In the genomic region with DNA sequence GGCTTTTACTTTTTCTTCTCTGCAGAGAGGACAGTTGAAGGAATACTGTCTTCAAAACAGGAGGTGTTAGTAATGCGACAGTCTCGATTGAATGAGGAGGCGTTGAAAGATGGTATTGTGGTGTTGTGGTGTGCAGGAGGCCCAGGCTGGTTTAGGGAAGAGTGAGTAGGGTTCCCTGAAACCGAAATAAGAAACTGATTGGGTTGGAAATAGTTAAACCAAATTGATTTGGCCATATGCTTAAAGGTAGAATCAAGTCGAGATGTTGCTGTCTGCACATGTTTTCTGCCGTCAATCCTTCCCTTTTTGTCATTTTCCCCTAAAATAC, we compare ENCODE assay signal across 8 cellular contexts. TPM values are rescaled to one million over a fixed set of nuclear protein-coding genes. Genes with fewer than 3 reads are reported as not detected.
A peak's percentile ranks its signal among the peaks of the same experiment; 100 is the strongest.
DNase-seq lines count a peak whose midpoint lies in the region; ATAC-seq and TF ChIP-seq lines count a peak whose summit lies in the region.

No MANE protein-coding gene starts in this region.

- peaks cover 25% of the 10 kb centered on the region for H3F3A ChIP-seq in neural progenitor cell (ENCODE audit: low read depth)

- no peak overlapping the region for H3K27ac Mint-ChIP-seq in neural progenitor cell

- no peaks in the 10 kb centered on the region for H3K36me3 ChIP-seq in A673 (ENCODE audit: insufficient read depth, low read length, poor library complexity, severe bottlenecking)
- peaks cover 9% of the 10 kb centered on the region; the same call in 1 of the 2 replicates for H3K36me3 ChIP-seq in SK-N-MC (ENCODE audit: insufficient read depth, low read length)
- H3K36me3 ChIP-seq in ectodermal cell (ENCODE audit: control insufficient read depth, insufficient read depth, low read length), result no peaks in the 10 kb centered on the region
- no peaks in the 10 kb centered on the region for H3K36me3 ChIP-seq in neural progenitor cell

- 12% methylated on average over 6 of the region's 6 CpGs for WGBS in ectodermal cell, 2 experiments

- H3K9ac ChIP-seq in SK-N-MC (ENCODE audit: insufficient read length) (peak overlapping the region; percentile 99), neural progenitor cell (peak overlapping the region; percentile 53)

- H3K4me3 ChIP-seq in A673 (ENCODE audit: low read depth, low read length, poor library complexity, severe bottlenecking), result peak overlapping the region; percentile 84
- peak overlapping the region; percentile 98 for H3K4me3 ChIP-seq in SK-N-MC
- peak overlapping the region; percentile 97 for H3K4me3 ChIP-seq in ectodermal cell (ENCODE audit: insufficient read depth, low read depth, low read length)
- H3K4me3 ChIP-seq in neural progenitor cell, result peak overlapping the region; percentile 82

- in situ Hi-C loops in G401 (cut with HindIII; ENCODE audit: low sequenced_read_pairs), result no loop called here

- H3K9me3 ChIP-seq in A673 (ENCODE audit: low read depth, low read length, poor library complexity, severe bottlenecking), result no peaks in the 10 kb centered on the region
- H3K9me3 ChIP-seq in SK-N-MC (ENCODE audit: low read depth, low read length), result no peaks in the 10 kb centered on the region
- no peaks in the 10 kb centered on the region for H3K9me3 ChIP-seq in ectodermal cell (ENCODE audit: control insufficient read depth, low read length)
- H3K9me3 ChIP-seq in neural progenitor cell (ENCODE audit: low read depth), result no peaks in the 10 kb centered on the region

- intact Hi-C loops in A673 (cut with micrococcal nuclease; ENCODE audit: unreplicated experiment), result loop anchor here (5.0 to 10.0 kb wide), 2 partner anchors 35 to 307 kb away; a partner anchor contains a TSS

- peak overlapping the region; percentile 99 for H3K27ac ChIP-seq in A673 (ENCODE audit: low read depth, low read length, poor library complexity, severe bottlenecking)
- H3K27ac ChIP-seq in SK-N-MC, result no peak overlapping the region
- peak overlapping the region; percentile 69 for H3K27ac ChIP-seq in ectodermal cell (ENCODE audit: insufficient read depth, low read depth, low read length, poor library complexity, severe bottlenecking)
- peak overlapping the region; percentile 99 for H3K27ac ChIP-seq in neural progenitor cell

- ATAC-seq in GM19395 (IDR thresholded peaks at IDR 0.05; ENCODE audit: unreplicated experiment), result peak; percentile 7
- no peak for ATAC-seq in HG03139 (IDR thresholded peaks at IDR 0.05; ENCODE audit: unreplicated experiment)

- peak overlapping the region; percentile 95 for H2AFZ ChIP-seq in neural progenitor cell (replicated peaks)

- H3K4me1 Mint-ChIP-seq in neural progenitor cell, result peaks cover 38% of the 10 kb centered on the region

- H3K9me3 Mint-ChIP-seq in neural progenitor cell, result no peaks in the 10 kb centered on the region

- DNase-seq in A673 (ENCODE audit: low spot score) (no peak), SK-N-MC (ENCODE audit: low read depth, low spot score) (no peak), neural progenitor cell (ENCODE audit: low spot score) (peak; percentile 18), G401 (ENCODE audit: low spot score) (no peak), cerebellar cortex (ENCODE audit: low spot score) (no peak)

- H3K27me3 Mint-ChIP-seq in neural progenitor cell (ENCODE audit: insufficient read depth, low read depth), result peaks cover 4% of the 10 kb centered on the region

- CTCF ChIA-PET in A673 (lab: Charles Lee), result interaction anchor here (0.8 to 1.3 kb wide), 2 partner anchors 11 to 18 kb away, joined by 3 to 4 read pairs; no protein-coding TSS in a partner anchor

- peaks cover 23% of the 10 kb centered on the region for H4K20me1 ChIP-seq in neural progenitor cell (ENCODE audit: low read depth)

- BruUV-seq in A673 (replicated peaks; lab: Mats Ljungman, UMichigan), result no TSS peak

- TF ChIP-seq CTCF in A673 (conservative IDR thresholded peaks at IDR 0.05; ENCODE audit: low read depth, low read length), result no peak
- TF ChIP-seq CTCF in neural progenitor cell (IDR thresholded peaks at IDR 0.05), result no peak

- no peaks in the 10 kb centered on the region for H3K36me3 Mint-ChIP-seq in neural progenitor cell

- peak overlapping the region; percentile 98 for H3K4me3 Mint-ChIP-seq in neural progenitor cell

- peaks cover 88% of the 10 kb centered on the region for H3K79me2 ChIP-seq in neural progenitor cell (ENCODE audit: low read depth)

- peaks cover 31% of the 10 kb centered on the region for H3K4me1 ChIP-seq in A673 (ENCODE audit: insufficient read depth, low read length, poor library complexity, severe bottlenecking)
- peaks cover 7% of the 10 kb centered on the region for H3K4me1 ChIP-seq in ectodermal cell (ENCODE audit: control insufficient read depth, insufficient read depth, low read length)
- H3K4me1 ChIP-seq in neural progenitor cell, result peaks cover 29% of the 10 kb centered on the region

- H3K27me3 ChIP-seq in A673 (replicated peaks; ENCODE audit: insufficient read depth, low read depth, low read length, poor library complexity), result no peaks in the 10 kb centered on the region
- no peaks in the 10 kb centered on the region for H3K27me3 ChIP-seq in ectodermal cell (ENCODE audit: control insufficient read depth, insufficient read depth, low read length, poor library complexity, severe bottlenecking)
- H3K27me3 ChIP-seq in neural progenitor cell, result no peaks in the 10 kb centered on the region

- POLR2A ChIA-PET in A673 (lab: Charles Lee; ENCODE audit: low non-redundant PET), result interaction anchor here (0.5 kb wide), 1 partner anchor 26 kb away, joined by 3 read pairs; no protein-coding TSS in a partner anchor

- peak overlapping the region; percentile 82 for H3K4me2 ChIP-seq in neural progenitor cell

RNA-seq across cellular contexts. Expression of a gene that starts 0.8 kb away (rescaled TPM):
- total RNA-seq in A673 (2021), result 69.3 and 69.4 TPM in 2 replicates
- polyA plus RNA-seq in ectodermal cell (2013, experiment 1 of 4), result 46.0 TPM
- 47.0 TPM for polyA plus RNA-seq in ectodermal cell (2013, experiment 2 of 4)
- polyA plus RNA-seq in ectodermal cell (2013, experiment 3 of 4), result 34.7 TPM
- 36.2 TPM for polyA plus RNA-seq in ectodermal cell (2013, experiment 4 of 4)
- 90.7 and 115 TPM in 2 replicates for total RNA-seq in neural progenitor cell (ENCODE audit: low replicate concordance)
- total RNA-seq in G401 (2014; rRNA removed; shearing (Covaris generic)), result 81.8 and 122 TPM in 2 replicates

RNA-seq across cellular contexts. Expression of a gene that starts 1.6 kb away (rescaled TPM):
- total RNA-seq in A673 (2021) (229 and 268 TPM in 2 replicates), neural progenitor cell (ENCODE audit: low replicate concordance) (191 and 208 TPM in 2 replicates)
- polyA plus RNA-seq in ectodermal cell (2013, experiment 1 of 4), result 193 TPM
- 189 TPM for polyA plus RNA-seq in ectodermal cell (2013, experiment 2 of 4)
- 124 TPM for polyA plus RNA-seq in ectodermal cell (2013, experiment 3 of 4)
- 140 TPM for polyA plus RNA-seq in ectodermal cell (2013, experiment 4 of 4)
- 47.2 and 60.2 TPM in 2 replicates for total RNA-seq in G401 (2014; rRNA removed; shearing (Covaris generic))

RNA-seq across cellular contexts. Expression of a gene that starts 51.2 kb away (rescaled TPM):
- total RNA-seq in A673 (2021), result 9.7 and 12.1 TPM in 2 replicates
- 8.2 TPM for polyA plus RNA-seq in ectodermal cell (2013, experiment 1 of 4)
- 10.9 TPM for polyA plus RNA-seq in ectodermal cell (2013, experiment 2 of 4)
- polyA plus RNA-seq in ectodermal cell (2013, experiment 3 of 4), result 7.8 TPM
- 9.8 TPM for polyA plus RNA-seq in ectodermal cell (2013, experiment 4 of 4)
- 11.5 and 15.3 TPM in 2 replicates for total RNA-seq in neural progenitor cell (ENCODE audit: low replicate concordance)
- total RNA-seq in G401 (2014; rRNA removed; shearing (Covaris generic)), result 3.9 and 4.5 TPM in 2 replicates
